19 cellular contexts compared by ENCODE assay signal in the genomic region with DNA sequence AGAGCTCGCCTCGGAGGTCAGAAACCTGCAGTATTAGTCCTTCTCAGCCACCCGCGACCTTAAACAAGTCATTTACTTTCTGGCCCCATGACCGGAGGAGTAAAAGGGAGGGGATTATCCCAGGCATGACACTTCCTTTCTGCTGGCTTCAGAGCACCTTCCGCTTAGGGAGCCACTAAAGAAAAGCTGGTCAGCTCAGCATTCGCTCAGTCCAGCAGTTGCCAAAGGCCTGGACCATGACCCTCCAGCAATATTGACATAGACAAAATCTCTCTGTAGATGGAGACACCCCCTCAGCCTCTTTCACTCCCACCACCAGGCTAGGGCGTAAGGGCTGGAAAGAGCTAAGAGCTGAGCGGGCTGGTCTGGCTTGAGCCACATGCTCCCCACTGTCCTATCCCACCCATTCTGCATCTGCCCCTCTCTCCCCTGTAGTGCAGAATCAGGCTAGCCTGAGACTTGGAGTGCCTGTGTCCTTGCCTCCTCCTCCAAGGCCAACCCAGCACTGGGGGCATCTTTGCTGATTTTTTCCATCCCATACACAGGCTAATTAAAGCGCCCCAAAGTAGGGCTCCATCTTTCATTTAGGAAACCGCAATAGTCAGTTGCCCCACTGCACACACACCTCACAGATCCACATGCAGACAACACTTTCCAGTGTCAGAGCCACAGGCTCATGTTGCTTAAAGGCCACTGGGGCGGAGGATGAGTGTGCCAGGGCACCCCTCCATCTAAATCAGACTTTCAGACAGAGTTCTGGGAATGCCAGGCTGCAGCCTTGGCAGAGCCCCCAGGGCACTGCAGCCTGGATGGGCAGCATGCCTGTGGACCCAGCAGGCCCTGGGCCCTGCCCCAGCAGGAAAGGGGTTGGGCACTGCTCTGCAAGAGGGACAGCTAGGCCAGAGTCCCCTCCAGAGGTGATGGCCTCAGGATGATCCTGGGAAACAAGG. TPM values are rescaled to one million over a fixed set of nuclear protein-coding genes. Genes with fewer than 3 reads are reported as not detected.
DNase-seq lines count a peak whose midpoint lies in the region; ATAC-seq and TF ChIP-seq lines count a peak whose summit lies in the region.
"Had no signal": no experiment of that assay in that cellular context is flagged by ENCODE, and none has a peak within 500 bp of the region (broad histone marks: within the 10 kb centered on the region; RNA-seq: fewer than 3 reads in every experiment).

No MANE protein-coding gene starts in this region.

- H3K9me2 ChIP-seq in SK-N-SH = no peaks in the 10 kb centered on the region

- H3K27ac Mint-ChIP-seq in MCF 10A (ENCODE audit: low read depth, unreplicated experiment) = no peak overlapping the region

- H3K4me1 Mint-ChIP-seq in MCF 10A (ENCODE audit: insufficient read depth, unreplicated experiment) = no peaks in the 10 kb centered on the region

- H3K27ac ChIP-seq in SK-N-SH (ENCODE audit: low read depth in 2 of 2, low read length in 1 of 2) = no peak overlapping the region
- peak overlapping the region; percentile 65 to 72 for H3K27ac ChIP-seq in mucosa of rectum (ENCODE audit: low read depth in 2 of 2, low read length in 2 of 2)
- no peak overlapping the region for H3K27ac ChIP-seq in tibial nerve

- ATAC-seq in SK-N-SH treated with all-trans-retinoic acid at 6 μM for 48 hours = no peak
- peak; percentile 59 for ATAC-seq in left colon
- ATAC-seq: HCT116 had no signal

- intact Hi-C loops in left colon (cut with DNase I, micrococcal nuclease) = no loop called here
- intact Hi-C loops in MCF 10A (cut with micrococcal nuclease) = no loop called here
- intact Hi-C loops in lower leg skin (cut with DNase I; ENCODE audit: low total_unique reads) = no loop called here

- no peaks in the 10 kb centered on the region for H4K20me1 ChIP-seq in SK-N-SH (ENCODE audit: insufficient read depth)

- H3K4me3 Mint-ChIP-seq in MCF 10A (ENCODE audit: unreplicated experiment) = no peak overlapping the region
- H3K4me3 Mint-ChIP-seq: CD4-positive, alpha-beta memory T cell had no signal

- no peak overlapping the region for H3K4me2 ChIP-seq in SK-N-SH

- 78% methylated on average over 12 of the region's 12 CpGs for WGBS in SK-N-SH (ENCODE audit: low lambda C conversion rate)
- 92 to 95% methylated on average over 12 of the region's 12 CpGs for WGBS in lower leg skin, 2 donors
- WGBS in tibial nerve, 2 donors = 80 to 88% methylated on average over 12 of the region's 12 CpGs

- no peak for TF ChIP-seq RAD21 in SK-N-SH (IDR thresholded peaks at IDR 0.05; ENCODE audit: low read length)

- H3K4me3 ChIP-seq in SK-N-SH (ENCODE audit: low read depth in 2 of 2, low read length in 1 of 2) = no peak overlapping the region
- peak overlapping the region in 1 of 2 donors; percentile 7 for H3K4me3 ChIP-seq in mucosa of rectum (ENCODE audit: low read length in 2 of 2)
- H3K4me3 ChIP-seq in lower leg skin (ENCODE audit: low read depth, poor library complexity, severe bottlenecking) = no peak overlapping the region
- no peak overlapping the region for H3K4me3 ChIP-seq in tibial nerve
- H3K4me3 ChIP-seq: MG63 had no signal

- H3K27me3 ChIP-seq in SK-N-SH (ENCODE audit: insufficient read depth) (no peaks in the 10 kb centered on the region; the same call in 1 of the 2 replicates), mucosa of rectum (ENCODE audit: control insufficient read depth in 2 of 2, insufficient read depth in 2 of 2, low read length in 2 of 2) (no peaks in the 10 kb centered on the region), tibial nerve (peaks cover 0 to 18% of the 10 kb centered on the region in 2 donors)
- H3K27me3 ChIP-seq: MG63 had no signal

- no peaks in the 10 kb centered on the region for H3K36me3 Mint-ChIP-seq in MCF 10A (ENCODE audit: insufficient read depth, unreplicated experiment)
- H3K36me3 Mint-ChIP-seq: CD4-positive, alpha-beta memory T cell had no signal

- peak; percentile 21 for DNase-seq in SK-N-SH
- DNase-seq in left colon = peak in 1 of 2 donors; percentile 16
- no peak for DNase-seq in MCF 10A (ENCODE audit: unreplicated experiment)
- no peak for DNase-seq in lower leg skin (ENCODE audit: low spot score in 2 of 2)
- no peak for DNase-seq in NCI-H446 (lab: John Stamatoyannopoulos, UW)
- no peak for DNase-seq in tibial nerve (ENCODE audit: low spot score in 2 of 2)
- DNase-seq: 8988T; CD4-positive, alpha-beta memory T cell; GDM1; MG63; NCI-H1092; NCI-H146; NCI-H2227 treated with DMSO at 0.1 percent for 48 hours; NCI-H524 treated with DMSO at 0.1 percent for 48 hours; SHP77 treated with DMSO at 0.1 percent for 48 hours had no signal

- H3F3A ChIP-seq in SK-N-SH (replicated peaks; ENCODE audit: insufficient read depth) = no peaks in the 10 kb centered on the region

- H3K9me3 ChIP-seq in SK-N-SH (no peaks in the 10 kb centered on the region), mucosa of rectum (ENCODE audit: control insufficient read depth in 2 of 2, low read length in 2 of 2) (no peaks in the 10 kb centered on the region), tibial nerve (no peaks in the 10 kb centered on the region)
- H3K9me3 ChIP-seq: MG63 had no signal

- H3K79me2 ChIP-seq in SK-N-SH (ENCODE audit: insufficient read depth) = no peaks in the 10 kb centered on the region

- TF ChIP-seq POLR2A in lower leg skin (IDR thresholded peaks at IDR 0.05) (no peak), tibial nerve (IDR thresholded peaks at IDR 0.05) (no peak)

- no TSS peak for BruUV-seq in MCF 10A (replicated peaks; lab: Mats Ljungman, UMichigan)

- CTCF ChIA-PET in SK-N-SH (lab: Yijun Ruan, JAX) = interaction anchor here (1.3 to 42.8 kb wide), 5 partner anchors 8 to 94 kb away, joined by 3 to 1159 read pairs (median 9); a partner anchor contains a TSS
- CTCF ChIA-PET in MCF 10A (lab: Yijun Ruan, JAX) = interaction anchor here (0.5 to 1.1 kb wide), 3 partner anchors 9 to 803 kb away, joined by 3 read pairs; no protein-coding TSS in a partner anchor

- TF ChIP-seq EP300 in SK-N-SH (IDR thresholded peaks at IDR 0.05; ENCODE audit: borderline replicate concordance in 1 of 2, low read depth in 1 of 2, low read length in 1 of 2) = no peak
- no peak for TF ChIP-seq EP300 in tibial nerve (IDR thresholded peaks at IDR 0.05)

- H3K4me1 ChIP-seq in SK-N-SH (ENCODE audit: control insufficient read depth in 1 of 2, insufficient read depth in 2 of 2, low read depth in 1 of 2, low read length in 1 of 2) (no peaks in the 10 kb centered on the region; a peak in 1 of 4 replicates), mucosa of rectum (ENCODE audit: control insufficient read depth in 2 of 2, insufficient read depth in 2 of 2, low read length in 2 of 2) (peaks cover 24 to 27% of the 10 kb centered on the region in 2 donors), tibial nerve (no peaks in the 10 kb centered on the region)

- no peak overlapping the region for H3K9ac ChIP-seq in SK-N-SH
- peak overlapping the region in 1 of 2 donors; percentile 37 for H3K9ac ChIP-seq in mucosa of rectum (ENCODE audit: low read depth in 1 of 2, low read length in 2 of 2)

- H3K9me3 Mint-ChIP-seq in MCF 10A (ENCODE audit: unreplicated experiment) = no peaks in the 10 kb centered on the region

- H3K36me3 ChIP-seq in SK-N-SH (replicated peaks in 1 of 2; ENCODE audit: control insufficient read depth in 1 of 2, insufficient read depth in 2 of 2, low read length in 1 of 2) (no peaks in the 10 kb centered on the region), mucosa of rectum (ENCODE audit: control insufficient read depth in 2 of 2, insufficient read depth in 2 of 2, low read length in 2 of 2) (no peaks in the 10 kb centered on the region), tibial nerve (no peaks in the 10 kb centered on the region)
- H3K36me3 ChIP-seq: MG63 had no signal

- TF ChIP-seq CTCF in SK-N-SH (IDR thresholded peaks at IDR 0.05) = no peak
- TF ChIP-seq CTCF in MCF 10A (IDR thresholded peaks at IDR 0.05; ENCODE audit: unreplicated experiment) = no peak
- TF ChIP-seq CTCF in lower leg skin (IDR thresholded peaks at IDR 0.05) = no peak
- TF ChIP-seq CTCF in tibial nerve (IDR thresholded peaks at IDR 0.05) = no peak

- no peak overlapping the region for H2AFZ ChIP-seq in SK-N-SH (ENCODE audit: low read depth)

- POLR2A ChIA-PET in SK-N-SH (lab: Yijun Ruan, JAX) (interaction anchor here (0.7 kb wide), 2 partner anchors 13 to 15 kb away, joined by 3 read pairs; no protein-coding TSS in a partner anchor), MCF 10A (lab: Yijun Ruan, JAX) (no interaction called here)

- peaks cover 54% of the 10 kb centered on the region for H3K27me3 Mint-ChIP-seq in MCF 10A (ENCODE audit: insufficient read depth, unreplicated experiment)

RNA-seq across cellular contexts. Expression of a gene that starts 4.0 kb away (rescaled TPM):
- polyA plus RNA-seq in SK-N-SH (2012; rRNA removed) = not detected in 2 replicates
- polyA plus RNA-seq in SK-N-SH (2012; cell fraction: cytosol; rRNA removed) = not detected in 2 replicates
- polyA plus RNA-seq in SK-N-SH (2012; cell fraction: nucleus; rRNA removed) = not detected in 2 replicates
- under 1 TPM; 0.28 to 0.31 TPM for total RNA-seq in left colon
- total RNA-seq in MCF 10A (2022) = not detected in 2 replicates
- total RNA-seq in lower leg skin = under 1 TPM in 1 of 4 donors, not detected in 3; 0.39 TPM
- total RNA-seq in tibial nerve = not detected
- total RNA-seq: CD4-positive, alpha-beta memory T cell had no signal
- polyA plus RNA-seq: BJ had no signal

RNA-seq across cellular contexts. Expression of a gene that starts 15.6 kb away (rescaled TPM):
- polyA plus RNA-seq in SK-N-SH (2012; rRNA removed) = 0.32 and 0.43 TPM in 2 replicates
- polyA plus RNA-seq in SK-N-SH (2012; cell fraction: cytosol; rRNA removed) = 0.06 and 0.30 TPM in 2 replicates
- 2.4 and 2.8 TPM in 2 replicates for polyA plus RNA-seq in SK-N-SH (2012; cell fraction: nucleus; rRNA removed)
- total RNA-seq in left colon (1 to 10 TPM; 1.1 to 3.4 TPM), MCF 10A (2022) (0.20 TPM in 1 of 2 replicates, not detected in the other), lower leg skin (1 to 10 TPM; 2.8 to 7.6 (median 5.2) TPM), tibial nerve (under 1 TPM in 3 of 4 donors, not detected in 1; 0.42 to 0.60 (median 0.44) TPM)
- polyA plus RNA-seq: CD4-positive, alpha-beta memory T cell had no signal

RNA-seq across cellular contexts. Expression of a gene that starts 26.7 kb away (rescaled TPM):
- polyA plus RNA-seq in SK-N-SH (2012; rRNA removed) = 16.2 and 16.6 TPM in 2 replicates
- polyA plus RNA-seq in SK-N-SH (2012; cell fraction: cytosol; rRNA removed) = 6.7 and 10.9 TPM in 2 replicates
- 21.2 and 23.0 TPM in 2 replicates for polyA plus RNA-seq in SK-N-SH (2012; cell fraction: nucleus; rRNA removed)
- total RNA-seq in left colon = 100 to 1,000 TPM; 150 to 223 TPM
- total RNA-seq in MCF 10A (2022) = 64.7 and 112 TPM in 2 replicates
- 10 to 100 TPM; 15.4 to 29.0 (median 21.0) TPM for total RNA-seq in lower leg skin
- total RNA-seq in tibial nerve = 10 to 100 TPM; 28.9 to 49.2 (median 34.3) TPM

RNA-seq across cellular contexts. Expression of a gene that starts 47.2 kb away (rescaled TPM):
- 34.6 and 36.7 TPM in 2 replicates for polyA plus RNA-seq in SK-N-SH (2012; rRNA removed)
- polyA plus RNA-seq in SK-N-SH (2012; cell fraction: cytosol; rRNA removed) = 22.5 and 30.9 TPM in 2 replicates
- polyA plus RNA-seq in SK-N-SH (2012; cell fraction: nucleus; rRNA removed) = 37.1 and 43.1 TPM in 2 replicates
- 100 to 1,000 TPM; 101 to 107 TPM for total RNA-seq in left colon
- total RNA-seq in MCF 10A (2022) = 38.6 and 48.8 TPM in 2 replicates
- 100 to 1,000 TPM in 1 of 4 donors, 10 to 100 TPM in 3; 53.3 to 134 (median 64.3) TPM for total RNA-seq in lower leg skin
- 100 to 1,000 TPM in 2 of 4 donors, 10 to 100 TPM in 2; 68.9 to 126 (median 98.9) TPM for total RNA-seq in tibial nerve

RNA-seq across cellular contexts. Expression of a gene that starts 47.3 kb away (rescaled TPM):
- 0.76 and 0.88 TPM in 2 replicates for polyA plus RNA-seq in SK-N-SH (2012; rRNA removed)
- polyA plus RNA-seq in SK-N-SH (2012; cell fraction: cytosol; rRNA removed) = 0.32 and 0.77 TPM in 2 replicates
- polyA plus RNA-seq in SK-N-SH (2012; cell fraction: nucleus; rRNA removed) = 0.37 and 0.59 TPM in 2 replicates
- total RNA-seq in left colon = 1 to 10 TPM; 1.2 to 1.5 TPM
- 1.3 and 2.1 TPM in 2 replicates for total RNA-seq in MCF 10A (2022)
- total RNA-seq in lower leg skin = 1 to 10 TPM in 2 of 4 donors, under 1 TPM in 1, not detected in 1; 0.52 to 2.4 (median 2.2) TPM
- total RNA-seq in tibial nerve = 1 to 10 TPM; 4.8 to 7.0 (median 5.9) TPM

Comparison
In these comparisons a context has a peak if more than half of its experiments do, and no peak if none do; other contexts are left out.
1. H3K27ac ChIP-seq: peak in mucosa of rectum (2 of 2); none in SK-N-SH (0 of 2) and tibial nerve (0 of 4).